17 cellular contexts compared by ENCODE assay signal in the genomic region with DNA sequence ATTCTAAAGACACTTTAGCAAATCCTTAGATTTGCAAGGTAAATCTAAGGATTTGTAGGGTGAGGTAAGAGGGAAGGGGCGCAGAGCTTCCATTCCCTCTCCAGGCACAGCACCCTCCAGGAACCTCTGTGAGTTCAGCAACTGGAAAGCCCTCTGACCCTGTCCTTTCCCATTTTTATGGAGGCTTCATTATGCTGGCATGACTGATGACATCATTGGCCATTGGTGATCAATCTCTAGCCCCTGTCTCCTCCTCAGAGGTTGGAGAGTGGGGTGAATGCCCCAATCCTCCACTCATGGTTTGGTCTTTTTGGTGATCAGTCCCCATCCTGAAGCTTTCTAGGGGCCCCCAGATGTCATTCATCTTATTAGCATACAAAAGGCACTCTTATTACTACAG.
DNase-seq lines count a peak whose midpoint lies in the region; ATAC-seq and TF ChIP-seq lines count a peak whose summit lies in the region.
"Had no signal": no experiment of that assay in that cellular context is flagged by ENCODE, and none has a peak within 500 bp of the region (broad histone marks: within the 10 kb centered on the region; RNA-seq: fewer than 3 reads in every experiment).

No MANE protein-coding gene starts in this region.

- in situ Hi-C loops in mammary epithelial cell (cut with MboI; ENCODE audit: low sequenced_read_pairs in 2 of 2) = no loop called here

- no peaks in the 10 kb centered on the region for H3K27me3 Mint-ChIP-seq in MCF 10A (ENCODE audit: insufficient read depth, unreplicated experiment)

- no peak overlapping the region for H3K4me2 ChIP-seq in mammary epithelial cell (ENCODE audit: insufficient read depth, low read depth, low read length)
- H3K4me2 ChIP-seq: GM23338 had no signal

- 100% methylated on average over 1 of the region's 1 CpG for WGBS in mammary epithelial cell (ENCODE audit: low coverage, missing lambda C conversion rate)

- H3K36me3 Mint-ChIP-seq in MCF 10A (ENCODE audit: insufficient read depth, unreplicated experiment) = no peaks in the 10 kb centered on the region
- H3K36me3 Mint-ChIP-seq: CD4-positive, alpha-beta memory T cell had no signal

- H3K4me1 Mint-ChIP-seq in MCF 10A (ENCODE audit: insufficient read depth, unreplicated experiment) = peaks cover 15% of the 10 kb centered on the region
- H3K4me1 Mint-ChIP-seq: GM23338, H9 had no signal

- no peak overlapping the region for H3K4me3 Mint-ChIP-seq in MCF 10A (ENCODE audit: unreplicated experiment)
- H3K4me3 Mint-ChIP-seq: CD4-positive, alpha-beta memory T cell; GM23338; H9 had no signal

- H3K4me3 ChIP-seq in mammary epithelial cell (replicated peaks in 1 of 3; ENCODE audit: insufficient read depth in 1 of 3, low read depth in 2 of 3, low read length in 3 of 3) (no peak overlapping the region), ACC112 (ENCODE audit: low read depth, low read length) (no peak overlapping the region), RWPE2 (ENCODE audit: severe bottlenecking) (no peak overlapping the region)
- H3K4me3 ChIP-seq: A549, GM23338 had no signal

- no peak overlapping the region for H3K9ac ChIP-seq in mammary epithelial cell (ENCODE audit: insufficient read depth, low read length)

- TF ChIP-seq CTCF in MCF 10A (IDR thresholded peaks at IDR 0.05; ENCODE audit: unreplicated experiment) = no peak
- TF ChIP-seq CTCF in mammary epithelial cell (conservative IDR thresholded peaks at IDR 0.05 in 1 of 2, IDR thresholded peaks at IDR 0.05 in 1 of 2; ENCODE audit: extremely low read depth in 1 of 2, insufficient read depth in 1 of 2, low read depth in 1 of 2, low read length in 2 of 2) = no peak
- TF ChIP-seq CTCF in RWPE2 (IDR thresholded peaks at IDR 0.05; ENCODE audit: poor library complexity, severe bottlenecking) = no peak

- CTCF ChIA-PET in MCF 10A (lab: Yijun Ruan, JAX) = interaction anchor here (0.6 to 1.2 kb wide), 3 partner anchors 46 to 164 kb away, joined by 3 to 5 read pairs (median 3); no protein-coding TSS in a partner anchor
- CTCF ChIA-PET in mammary epithelial cell (lab: Charles Lee; ENCODE audit: low non-redundant PET) = no interaction called here

- H3K4me1 ChIP-seq in mammary epithelial cell (ENCODE audit: insufficient read depth, low read length) (peaks cover 10% of the 10 kb centered on the region), ACC112 (ENCODE audit: control insufficient read depth, insufficient read depth, low read length, unreplicated experiment) (peaks cover 16% of the 10 kb centered on the region), RWPE2 (ENCODE audit: insufficient read depth, poor library complexity, severe bottlenecking) (peaks cover 13% of the 10 kb centered on the region)

- H3K36me3 ChIP-seq in mammary epithelial cell (ENCODE audit: insufficient read depth, low read length) = no peaks in the 10 kb centered on the region
- no peaks in the 10 kb centered on the region for H3K36me3 ChIP-seq in ACC112 (ENCODE audit: insufficient read depth, low read length)
- H3K36me3 ChIP-seq in RWPE2 (ENCODE audit: low read depth) = no peaks in the 10 kb centered on the region

- ATAC-seq in RWPE2 (ENCODE audit: low read depth) (no peak), GM21576 (IDR thresholded peaks at IDR 0.05; ENCODE audit: unreplicated experiment) (no peak)
- ATAC-seq: GM23338, HCT116 had no signal

- H3K79me2 ChIP-seq in mammary epithelial cell (ENCODE audit: insufficient read depth, low read length) (no peaks in the 10 kb centered on the region), ACC112 (ENCODE audit: control insufficient read depth, insufficient read depth, low read length, unreplicated experiment) (peaks cover 2% of the 10 kb centered on the region)

- H3K9me3 ChIP-seq in mammary epithelial cell (replicated peaks; ENCODE audit: insufficient read depth, low read length) (no peaks in the 10 kb centered on the region), RWPE2 (ENCODE audit: severe bottlenecking) (no peaks in the 10 kb centered on the region)
- H3K9me3 ChIP-seq: A549 had no signal

- H4K20me1 ChIP-seq in mammary epithelial cell (ENCODE audit: insufficient read depth, low read length) = no peaks in the 10 kb centered on the region

- POLR2A ChIA-PET in MCF 10A (lab: Yijun Ruan, JAX) = interaction anchor here (0.5 to 0.6 kb wide), 2 partner anchors 199 to 1635 kb away, joined by 3 read pairs; no protein-coding TSS in a partner anchor

- H3K27ac ChIP-seq in mammary epithelial cell (ENCODE audit: insufficient read depth, low read depth, low read length) = no peak overlapping the region
- H3K27ac ChIP-seq in ACC112 (ENCODE audit: low read depth, low read length) = peak overlapping the region; percentile 33; the same call in 1 of the 2 replicates
- peak overlapping the region; percentile 91 for H3K27ac ChIP-seq in RWPE2 (ENCODE audit: poor library complexity, severe bottlenecking)
- H3K27ac ChIP-seq: A549 had no signal

- dilution Hi-C loops in mammary epithelial cell (cut with HindIII; ENCODE audit: low sequenced_read_pairs) = no loop called here

- BruUV-seq in MCF 10A (replicated peaks; lab: Mats Ljungman, UMichigan) (no TSS peak), mammary epithelial cell (replicated peaks; lab: Mats Ljungman, UMichigan) (no TSS peak)

- no peaks in the 10 kb centered on the region for H3K9me3 Mint-ChIP-seq in MCF 10A (ENCODE audit: unreplicated experiment)
- H3K9me3 Mint-ChIP-seq: GM23338, H9 had no signal

- intact Hi-C loops in MCF 10A (cut with micrococcal nuclease) (no loop called here), mammary epithelial cell (cut with micrococcal nuclease) (no loop called here)

- H3K27ac Mint-ChIP-seq in MCF 10A (ENCODE audit: low read depth, unreplicated experiment) = peak overlapping the region; percentile 62
- H3K27ac Mint-ChIP-seq: CD4-positive, alpha-beta memory T cell; GM23338; H9 had no signal

- no peak for DNase-seq in MCF 10A (ENCODE audit: unreplicated experiment)
- DNase-seq in mammary epithelial cell = no peak
- no peak for DNase-seq in RWPE2 (ENCODE audit: low spot score)
- no peak for DNase-seq in NCI-H2171 treated with DMSO at 0.1 percent for 48 hours (lab: John Stamatoyannopoulos, UW)
- DNase-seq: C1 segment of cervical spinal cord; Calu3; CD4-positive, alpha-beta memory T cell; COR-L47; DMS53; DMS79 treated with DMSO at 0.1 percent for 48 hours; GF-D8; H9 had no signal

- H3K27me3 ChIP-seq in mammary epithelial cell (ENCODE audit: insufficient read depth, low read length) (no peaks in the 10 kb centered on the region), ACC112 (ENCODE audit: insufficient read depth, low read length) (no peaks in the 10 kb centered on the region), RWPE2 (ENCODE audit: insufficient read depth, poor library complexity, severe bottlenecking) (no peaks in the 10 kb centered on the region)

- H2AFZ ChIP-seq in mammary epithelial cell (ENCODE audit: low read depth, low read length) = no peak overlapping the region
- H2AFZ ChIP-seq in ACC112 (ENCODE audit: low read length, unreplicated experiment) = no peak overlapping the region
- H2AFZ ChIP-seq: GM23338 had no signal
